ENCODE assay signal across 14 cellular contexts in genomic region chr16:1897692-1898091, GRCh38. TPM values are rescaled to one million over a fixed set of nuclear protein-coding genes. Genes with fewer than 3 reads are reported as not detected.
"Had no signal": no experiment of that assay in that cellular context is flagged by ENCODE, and none has a peak within 500 bp of the region (broad histone marks: within the 10 kb centered on the region; RNA-seq: fewer than 3 reads in every experiment).

No MANE protein-coding gene starts in this region.

RNA-seq across cellular contexts. Expression of gene HS3ST6, which starts 20.5 kb away (rescaled TPM):
- total RNA-seq: activated B cell treated with CpG ODN at 0.5 μM for 24 hours; activated CD4-positive, alpha-beta memory T cell treated with anti-CD3 and anti-CD28 coated beads for 36 hours; activated CD4-positive, alpha-beta memory T cell treated with anti-CD3 and anti-CD28 coated beads, Interleukin-2, amount 10 ng/mL, durations not matched to agents 7 days and 5 days; activated CD4-positive, alpha-beta T cell treated with anti-CD3 and anti-CD28 coated beads for 36 hours; activated CD4-positive, alpha-beta T cell treated with anti-CD3 and anti-CD28 coated beads, Interleukin-2, amount 10 ng/mL, durations not matched to agents 24 days and 14 days; activated CD4-positive, alpha-beta T cell treated with anti-CD3 and anti-CD28 coated beads, Interleukin-2, amount 10 ng/mL, durations not matched to agents 7 days and 5 days; activated CD8-positive, alpha-beta memory T cell treated with anti-CD3 and anti-CD28 coated beads for 36 hours; activated CD8-positive, alpha-beta memory T cell treated with anti-CD3 and anti-CD28 coated beads, Interleukin-2, amount 10 ng/mL, durations not matched to agents 7 days and 5 days; activated CD8-positive, alpha-beta T cell treated with anti-CD3 and anti-CD28 coated beads for 36 hours; activated CD8-positive, alpha-beta T cell treated with anti-CD3 and anti-CD28 coated beads, Interleukin-2, amount 10 ng/mL, durations not matched to agents 7 days and 5 days; T-cell; T-helper 1 cell treated with Interleukin-12 subunit alpha and Interleukin-12 subunit beta and Interleukin-4 antibody, amounts not matched to agents 30 ng/mL and 1 ng/mL, for 36 hours; T-helper 17 cell; T-helper 2 cell treated with Interferon-gamma antibody and Interleukin-4, amounts not matched to agents 100 ng/mL and 5 ng/mL, for 36 hours had no signal

RNA-seq across cellular contexts. Expression of gene MEIOB, which starts 25.7 kb away (rescaled TPM):
- total RNA-seq: activated B cell treated with CpG ODN at 0.5 μM for 24 hours; activated CD4-positive, alpha-beta memory T cell treated with anti-CD3 and anti-CD28 coated beads for 36 hours; activated CD4-positive, alpha-beta T cell treated with anti-CD3 and anti-CD28 coated beads, Interleukin-2, amount 10 ng/mL, durations not matched to agents 24 days and 14 days; activated CD4-positive, alpha-beta T cell treated with anti-CD3 and anti-CD28 coated beads, Interleukin-2, amount 10 ng/mL, durations not matched to agents 7 days and 5 days; activated CD8-positive, alpha-beta memory T cell treated with anti-CD3 and anti-CD28 coated beads for 36 hours; activated CD8-positive, alpha-beta memory T cell treated with anti-CD3 and anti-CD28 coated beads, Interleukin-2, amount 10 ng/mL, durations not matched to agents 7 days and 5 days; activated CD8-positive, alpha-beta T cell treated with anti-CD3 and anti-CD28 coated beads, Interleukin-2, amount 10 ng/mL, durations not matched to agents 7 days and 5 days; T-helper 1 cell treated with Interleukin-12 subunit alpha and Interleukin-12 subunit beta and Interleukin-4 antibody, amounts not matched to agents 30 ng/mL and 1 ng/mL, for 36 hours; T-helper 17 cell; T-helper 2 cell treated with Interferon-gamma antibody and Interleukin-4, amounts not matched to agents 100 ng/mL and 5 ng/mL, for 36 hours had no signal

RNA-seq across cellular contexts. Expression of gene RPL3L, which starts 56.8 kb away (rescaled TPM):
- total RNA-seq: activated B cell treated with CpG ODN at 0.5 μM for 24 hours; activated CD4-positive, alpha-beta memory T cell treated with anti-CD3 and anti-CD28 coated beads for 36 hours; activated CD4-positive, alpha-beta memory T cell treated with anti-CD3 and anti-CD28 coated beads, Interleukin-2, amount 10 ng/mL, durations not matched to agents 7 days and 5 days; activated CD4-positive, alpha-beta T cell treated with anti-CD3 and anti-CD28 coated beads for 36 hours; activated CD4-positive, alpha-beta T cell treated with anti-CD3 and anti-CD28 coated beads, Interleukin-2, amount 10 ng/mL, durations not matched to agents 7 days and 5 days; activated CD8-positive, alpha-beta T cell treated with anti-CD3 and anti-CD28 coated beads for 36 hours; T-cell; T-helper 1 cell treated with Interleukin-12 subunit alpha and Interleukin-12 subunit beta and Interleukin-4 antibody, amounts not matched to agents 30 ng/mL and 1 ng/mL, for 36 hours; T-helper 17 cell; T-helper 2 cell treated with Interferon-gamma antibody and Interleukin-4, amounts not matched to agents 100 ng/mL and 5 ng/mL, for 36 hours had no signal
